ENCODE assay signal across 1 cellular context in the genomic region with DNA sequence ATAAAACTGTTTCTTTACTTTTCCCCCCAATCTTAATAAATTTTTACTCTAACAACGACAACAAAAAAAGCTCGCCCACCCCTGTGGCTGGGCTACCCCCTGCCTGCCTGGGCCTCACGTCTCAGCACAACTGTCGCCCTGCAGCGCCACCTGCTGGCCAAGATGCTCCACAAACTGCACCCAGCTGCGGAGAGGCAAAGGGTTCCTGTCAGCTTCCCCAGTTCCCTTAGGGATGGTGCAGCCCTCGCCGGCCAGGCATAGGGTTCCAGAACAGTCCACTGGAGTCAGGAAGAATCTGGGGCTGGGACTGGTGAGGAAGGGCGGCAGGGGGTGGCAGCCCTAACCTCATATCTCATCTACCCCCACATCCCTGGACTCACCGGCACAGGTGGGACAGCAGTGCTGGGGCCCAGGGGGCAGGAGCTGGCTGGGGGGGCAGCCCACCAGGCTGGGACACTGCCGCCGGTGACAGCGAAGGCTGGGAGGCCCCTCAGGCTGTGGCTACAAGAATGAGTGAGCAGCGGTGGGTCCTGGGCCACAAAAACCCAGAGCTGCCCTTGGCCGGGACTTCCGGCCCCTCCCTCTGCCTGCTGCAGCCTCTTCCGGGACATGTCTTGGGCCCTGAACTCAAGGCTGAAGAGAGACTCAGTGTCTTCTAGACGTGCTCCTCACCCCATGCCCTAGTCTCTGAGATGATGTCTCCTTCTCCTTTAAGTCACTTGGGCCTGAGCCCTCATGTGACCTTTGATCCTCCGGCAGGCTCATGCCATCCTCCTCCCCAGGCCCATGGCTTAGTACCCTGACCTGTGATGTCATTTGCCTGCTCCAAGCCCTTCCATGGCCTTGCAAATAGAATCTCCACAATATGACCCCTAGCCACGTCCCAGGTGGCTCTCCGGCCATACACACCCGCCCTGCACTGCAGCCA.
TF ChIP-seq lines count a peak whose summit lies in the region.

No MANE protein-coding gene starts in this region.

TF ChIP-seq in K562, 482 proteins besides CTCF, POLR2A, EP300 and RAD21 (continued from another document and continues in another):
- TF ChIP-seq, protein P1, sequence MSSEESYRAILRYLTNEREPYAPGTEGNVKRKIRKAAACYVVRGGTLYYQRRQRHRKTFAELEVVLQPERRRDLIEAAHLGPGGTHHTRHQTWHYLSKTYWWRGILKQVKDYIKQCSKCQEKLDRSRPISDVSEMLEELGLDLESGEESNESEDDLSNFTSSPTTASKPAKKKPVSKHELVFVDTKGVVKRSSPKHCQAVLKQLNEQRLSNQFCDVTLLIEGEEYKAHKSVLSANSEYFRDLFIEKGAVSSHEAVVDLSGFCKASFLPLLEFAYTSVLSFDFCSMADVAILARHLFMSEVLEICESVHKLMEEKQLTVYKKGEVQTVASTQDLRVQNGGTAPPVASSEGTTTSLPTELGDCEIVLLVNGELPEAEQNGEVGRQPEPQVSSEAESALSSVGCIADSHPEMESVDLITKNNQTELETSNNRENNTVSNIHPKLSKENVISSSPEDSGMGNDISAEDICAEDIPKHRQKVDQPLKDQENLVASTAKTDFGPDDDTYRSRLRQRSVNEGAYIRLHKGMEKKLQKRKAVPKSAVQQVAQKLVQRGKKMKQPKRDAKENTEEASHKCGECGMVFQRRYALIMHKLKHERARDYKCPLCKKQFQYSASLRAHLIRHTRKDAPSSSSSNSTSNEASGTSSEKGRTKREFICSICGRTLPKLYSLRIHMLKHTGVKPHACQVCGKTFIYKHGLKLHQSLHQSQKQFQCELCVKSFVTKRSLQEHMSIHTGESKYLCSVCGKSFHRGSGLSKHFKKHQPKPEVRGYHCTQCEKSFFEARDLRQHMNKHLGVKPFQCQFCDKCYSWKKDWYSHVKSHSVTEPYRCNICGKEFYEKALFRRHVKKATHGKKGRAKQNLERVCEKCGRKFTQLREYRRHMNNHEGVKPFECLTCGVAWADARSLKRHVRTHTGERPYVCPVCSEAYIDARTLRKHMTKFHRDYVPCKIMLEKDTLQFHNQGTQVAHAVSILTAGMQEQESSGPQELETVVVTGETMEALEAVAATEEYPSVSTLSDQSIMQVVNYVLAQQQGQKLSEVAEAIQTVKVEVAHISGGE (CRISPR knock-in tag; IDR thresholded peaks at IDR 0.05), result no peak
- TF ChIP-seq SIRT6 (IDR thresholded peaks at IDR 0.05; ENCODE audit: low read depth, low read length) (no peak), NR2C1 (IDR thresholded peaks at IDR 0.05) (no peak), NR2C1 (tag; IDR thresholded peaks at IDR 0.05) (no peak), ZNF785 (CRISPR knock-in tag; IDR thresholded peaks at IDR 0.05) (no peak), NFIX (CRISPR knock-in tag; IDR thresholded peaks at IDR 0.05; ENCODE audit: low read depth) (no peak), ZC3H4 (CRISPR knock-in tag; IDR thresholded peaks at IDR 0.05; ENCODE audit: borderline replicate concordance) (no peak), LCOR (CRISPR knock-in tag; IDR thresholded peaks at IDR 0.05) (no peak), KDM5B (IDR thresholded peaks at IDR 0.05; ENCODE audit: insufficient replicate concordance, low read depth, low read length) (no peak), CSDE1 (IDR thresholded peaks at IDR 0.05) (no peak), XRCC5 (IDR thresholded peaks at IDR 0.05; ENCODE audit: low read depth, low read length) (peak; percentile 97), KAT8 (IDR thresholded peaks at IDR 0.05; ENCODE audit: low read depth) (no peak), ARHGAP35 (IDR thresholded peaks at IDR 0.05; ENCODE audit: partially characterized antibody) (no peak), PYGO2 (tag; IDR thresholded peaks at IDR 0.05) (no peak), ETV1 (tag; conservative IDR thresholded peaks at IDR 0.05; ENCODE audit: low read depth) (0 out of 2 replicates have a peak, but pooled peaks have one; percentile 4), YBX1 (IDR thresholded peaks at IDR 0.05) (no peak), MAFG (tag; conservative IDR thresholded peaks at IDR 0.05) (no peak), ZNF445 (CRISPR knock-in tag; IDR thresholded peaks at IDR 0.05; ENCODE audit: low read depth) (no peak), MECOM (CRISPR knock-in tag; IDR thresholded peaks at IDR 0.05) (no peak), XRCC3 (IDR thresholded peaks at IDR 0.05) (no peak), TAL1 (IDR thresholded peaks at IDR 0.05) (0 out of 2 replicates have a peak, but pooled peaks have one; percentile 12), RBM25 (IDR thresholded peaks at IDR 0.05; ENCODE audit: low read depth, low read length, severe bottlenecking) (no peak), ZNF551 (CRISPR knock-in tag; IDR thresholded peaks at IDR 0.05) (no peak), JUN (IDR thresholded peaks at IDR 0.05; ENCODE audit: borderline replicate concordance, low read depth, low read length) (peak; percentile 64; the same call in 1 of the 2 replicates), JUN (CRISPR knock-in tag; IDR thresholded peaks at IDR 0.05; ENCODE audit: borderline replicate concordance) (no peak), ZNF778 (CRISPR knock-in tag; IDR thresholded peaks at IDR 0.05) (no peak), YY1 (IDR thresholded peaks at IDR 0.05; ENCODE audit: borderline replicate concordance in 1 of 3, control insufficient read depth in 1 of 3, extremely low read depth in 1 of 3, insufficient read depth in 3 of 3, insufficient read length in 1 of 3, insufficient replicate concordance in 2 of 3, low read depth in 1 of 3, low read length in 2 of 3) (peak in 2 of 3 experiments; percentile 50 to 74), POLR3A (IDR thresholded peaks at IDR 0.05; ENCODE audit: borderline replicate concordance, extremely low read depth, insufficient read depth, insufficient read length) (no peak), SMAD2 (IDR thresholded peaks at IDR 0.05; ENCODE audit: low read depth, low read length) (no peak), EHMT2 (IDR thresholded peaks at IDR 0.05) (no peak), FOXK1 (CRISPR knock-in tag; IDR thresholded peaks at IDR 0.05; ENCODE audit: borderline replicate concordance) (no peak), KDM4B (IDR thresholded peaks at IDR 0.05; ENCODE audit: borderline replicate concordance in 2 of 2, low read depth in 1 of 2) (peak in 1 of 2 experiments; percentile 55; a peak in 1 of 4 replicates), BCOR (IDR thresholded peaks at IDR 0.05) (no peak), HNRNPH1 (optimal IDR thresholded peaks at IDR 0.05; ENCODE audit: low read depth, low read length) (no peak), CBFA2T2 (conservative IDR thresholded peaks at IDR 0.05) (no peak), SIN3B (IDR thresholded peaks at IDR 0.05; ENCODE audit: low read depth) (no peak), ZNF589 (CRISPR knock-in tag; IDR thresholded peaks at IDR 0.05; ENCODE audit: low read depth) (no peak), NR4A1 (CRISPR knock-in tag; IDR thresholded peaks at IDR 0.05) (0 out of 2 replicates have a peak, but pooled peaks have one; percentile 31), NR4A1 (tag; IDR thresholded peaks at IDR 0.05) (no peak), TCFL5 (CRISPR knock-in tag; conservative IDR thresholded peaks at IDR 0.05) (no peak), RBM34 (IDR thresholded peaks at IDR 0.05; ENCODE audit: borderline replicate concordance, insufficient read depth, low read length) (no peak), MTF1 (CRISPR knock-in tag; IDR thresholded peaks at IDR 0.05; ENCODE audit: borderline replicate concordance) (no peak), ESRRA (IDR thresholded peaks at IDR 0.05; ENCODE audit: borderline replicate concordance, low read depth) (no peak; the same call in 1 of the 2 replicates), SMARCC2 (IDR thresholded peaks at IDR 0.05; ENCODE audit: low read depth) (no peak), ZBED1 (IDR thresholded peaks at IDR 0.05) (no peak), TRIM28 (IDR thresholded peaks at IDR 0.05) (peak; percentile 99), RBFOX2 (IDR thresholded peaks at IDR 0.05; ENCODE audit: low read depth, low read length) (no peak), GTF2E2 (tag; IDR thresholded peaks at IDR 0.05) (no peak), BACH1 (tag; IDR thresholded peaks at IDR 0.05) (no peak), GTF2A2 (tag; IDR thresholded peaks at IDR 0.05) (no peak)
- TF ChIP-seq, protein P2, sequence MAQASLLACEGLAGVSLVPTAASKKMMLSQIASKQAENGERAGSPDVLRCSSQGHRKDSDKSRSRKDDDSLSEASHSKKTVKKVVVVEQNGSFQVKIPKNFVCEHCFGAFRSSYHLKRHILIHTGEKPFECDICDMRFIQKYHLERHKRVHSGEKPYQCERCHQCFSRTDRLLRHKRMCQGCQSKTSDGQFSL (CRISPR knock-in tag; IDR thresholded peaks at IDR 0.05), result peak; percentile 84
- TF ChIP-seq, protein P2 (tag; IDR thresholded peaks at IDR 0.05), result no peak
- TF ChIP-seq, protein P3, sequence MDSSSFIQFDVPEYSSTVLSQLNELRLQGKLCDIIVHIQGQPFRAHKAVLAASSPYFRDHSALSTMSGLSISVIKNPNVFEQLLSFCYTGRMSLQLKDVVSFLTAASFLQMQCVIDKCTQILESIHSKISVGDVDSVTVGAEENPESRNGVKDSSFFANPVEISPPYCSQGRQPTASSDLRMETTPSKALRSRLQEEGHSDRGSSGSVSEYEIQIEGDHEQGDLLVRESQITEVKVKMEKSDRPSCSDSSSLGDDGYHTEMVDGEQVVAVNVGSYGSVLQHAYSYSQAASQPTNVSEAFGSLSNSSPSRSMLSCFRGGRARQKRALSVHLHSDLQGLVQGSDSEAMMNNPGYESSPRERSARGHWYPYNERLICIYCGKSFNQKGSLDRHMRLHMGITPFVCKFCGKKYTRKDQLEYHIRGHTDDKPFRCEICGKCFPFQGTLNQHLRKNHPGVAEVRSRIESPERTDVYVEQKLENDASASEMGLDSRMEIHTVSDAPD (CRISPR knock-in tag; IDR thresholded peaks at IDR 0.05), result no peak
- TF ChIP-seq, protein P4, sequence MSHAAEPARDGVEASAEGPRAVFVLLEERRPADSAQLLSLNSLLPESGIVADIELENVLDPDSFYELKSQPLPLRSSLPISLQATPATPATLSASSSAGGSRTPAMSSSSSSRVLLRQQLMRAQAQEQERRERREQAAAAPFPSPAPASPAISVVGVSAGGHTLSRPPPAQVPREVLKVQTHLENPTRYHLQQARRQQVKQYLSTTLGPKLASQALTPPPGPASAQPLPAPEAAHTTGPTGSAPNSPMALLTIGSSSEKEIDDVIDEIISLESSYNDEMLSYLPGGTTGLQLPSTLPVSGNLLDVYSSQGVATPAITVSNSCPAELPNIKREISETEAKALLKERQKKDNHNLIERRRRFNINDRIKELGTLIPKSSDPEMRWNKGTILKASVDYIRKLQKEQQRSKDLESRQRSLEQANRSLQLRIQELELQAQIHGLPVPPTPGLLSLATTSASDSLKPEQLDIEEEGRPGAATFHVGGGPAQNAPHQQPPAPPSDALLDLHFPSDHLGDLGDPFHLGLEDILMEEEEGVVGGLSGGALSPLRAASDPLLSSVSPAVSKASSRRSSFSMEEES (CRISPR knock-in tag; IDR thresholded peaks at IDR 0.05), result no peak
- TF ChIP-seq, protein P5, sequence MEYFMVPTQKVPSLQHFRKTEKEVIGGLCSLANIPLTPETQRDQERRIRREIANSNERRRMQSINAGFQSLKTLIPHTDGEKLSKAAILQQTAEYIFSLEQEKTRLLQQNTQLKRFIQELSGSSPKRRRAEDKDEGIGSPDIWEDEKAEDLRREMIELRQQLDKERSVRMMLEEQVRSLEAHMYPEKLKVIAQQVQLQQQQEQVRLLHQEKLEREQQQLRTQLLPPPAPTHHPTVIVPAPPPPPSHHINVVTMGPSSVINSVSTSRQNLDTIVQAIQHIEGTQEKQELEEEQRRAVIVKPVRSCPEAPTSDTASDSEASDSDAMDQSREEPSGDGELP (CRISPR knock-in tag; IDR thresholded peaks at IDR 0.05; ENCODE audit: borderline replicate concordance), result peak; percentile 89
- TF ChIP-seq, protein P6, sequence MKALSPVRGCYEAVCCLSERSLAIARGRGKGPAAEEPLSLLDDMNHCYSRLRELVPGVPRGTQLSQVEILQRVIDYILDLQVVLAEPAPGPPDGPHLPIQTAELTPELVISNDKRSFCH (CRISPR knock-in tag; IDR thresholded peaks at IDR 0.05), result no peak
- TF ChIP-seq, protein P6 (tag; IDR thresholded peaks at IDR 0.05), result no peak
- TF ChIP-seq, protein P7, sequence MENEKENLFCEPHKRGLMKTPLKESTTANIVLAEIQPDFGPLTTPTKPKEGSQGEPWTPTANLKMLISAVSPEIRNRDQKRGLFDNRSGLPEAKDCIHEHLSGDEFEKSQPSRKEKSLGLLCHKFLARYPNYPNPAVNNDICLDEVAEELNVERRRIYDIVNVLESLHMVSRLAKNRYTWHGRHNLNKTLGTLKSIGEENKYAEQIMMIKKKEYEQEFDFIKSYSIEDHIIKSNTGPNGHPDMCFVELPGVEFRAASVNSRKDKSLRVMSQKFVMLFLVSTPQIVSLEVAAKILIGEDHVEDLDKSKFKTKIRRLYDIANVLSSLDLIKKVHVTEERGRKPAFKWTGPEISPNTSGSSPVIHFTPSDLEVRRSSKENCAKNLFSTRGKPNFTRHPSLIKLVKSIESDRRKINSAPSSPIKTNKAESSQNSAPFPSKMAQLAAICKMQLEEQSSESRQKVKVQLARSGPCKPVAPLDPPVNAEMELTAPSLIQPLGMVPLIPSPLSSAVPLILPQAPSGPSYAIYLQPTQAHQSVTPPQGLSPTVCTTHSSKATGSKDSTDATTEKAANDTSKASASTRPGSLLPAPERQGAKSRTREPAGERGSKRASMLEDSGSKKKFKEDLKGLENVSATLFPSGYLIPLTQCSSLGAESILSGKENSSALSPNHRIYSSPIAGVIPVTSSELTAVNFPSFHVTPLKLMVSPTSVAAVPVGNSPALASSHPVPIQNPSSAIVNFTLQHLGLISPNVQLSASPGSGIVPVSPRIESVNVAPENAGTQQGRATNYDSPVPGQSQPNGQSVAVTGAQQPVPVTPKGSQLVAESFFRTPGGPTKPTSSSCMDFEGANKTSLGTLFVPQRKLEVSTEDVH (IDR thresholded peaks at IDR 0.05; ENCODE audit: low read depth, partially characterized antibody), result no peak
- TF ChIP-seq, protein P8, sequence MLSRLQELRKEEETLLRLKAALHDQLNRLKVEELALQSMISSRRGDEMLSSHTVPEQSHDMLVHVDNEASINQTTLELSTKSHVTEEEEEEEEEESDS (CRISPR knock-in tag; IDR thresholded peaks at IDR 0.05), result no peak
- TF ChIP-seq, protein P9, sequence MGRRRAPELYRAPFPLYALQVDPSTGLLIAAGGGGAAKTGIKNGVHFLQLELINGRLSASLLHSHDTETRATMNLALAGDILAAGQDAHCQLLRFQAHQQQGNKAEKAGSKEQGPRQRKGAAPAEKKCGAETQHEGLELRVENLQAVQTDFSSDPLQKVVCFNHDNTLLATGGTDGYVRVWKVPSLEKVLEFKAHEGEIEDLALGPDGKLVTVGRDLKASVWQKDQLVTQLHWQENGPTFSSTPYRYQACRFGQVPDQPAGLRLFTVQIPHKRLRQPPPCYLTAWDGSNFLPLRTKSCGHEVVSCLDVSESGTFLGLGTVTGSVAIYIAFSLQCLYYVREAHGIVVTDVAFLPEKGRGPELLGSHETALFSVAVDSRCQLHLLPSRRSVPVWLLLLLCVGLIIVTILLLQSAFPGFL (CRISPR knock-in tag; IDR thresholded peaks at IDR 0.05), result no peak
